ENCODE assay signal across 1 cellular context in genomic region chr22:29837780-29838598, GRCh38.
TF ChIP-seq lines count a peak whose summit lies in the region.

ASCC2 (minus strand) TSS chr22:29838274; CDS start chr22:29832325, 5,949 bp downstream.

TF ChIP-seq in HEK293, 187 proteins besides CTCF, POLR2A, EP300 and RAD21 (continued from another document and continues in another):
- TF ChIP-seq PRDM2 (tag by site-specific recombination; IDR thresholded peaks at IDR 0.05; ENCODE audit: borderline replicate concordance) (no peak), ZNF324 (tag by site-specific recombination; IDR thresholded peaks at IDR 0.05) (peak; percentile 51; the same call in 1 of the 2 replicates), ZNF211 (tag by site-specific recombination; IDR thresholded peaks at IDR 0.05; ENCODE audit: low read depth) (no peak), PRDM10 (tag by site-specific recombination; IDR thresholded peaks at IDR 0.05) (0 out of 2 replicates have a peak, but pooled peaks have one; percentile 16), ZNF350 (tag by site-specific recombination; IDR thresholded peaks at IDR 0.05) (no peak), AEBP2 (tag by site-specific recombination; IDR thresholded peaks at IDR 0.05; ENCODE audit: borderline replicate concordance) (no peak), ZSCAN16 (tag by site-specific recombination; IDR thresholded peaks at IDR 0.05) (peak; percentile 34; the same call in 1 of the 2 replicates), ZFP3 (tag by site-specific recombination; IDR thresholded peaks at IDR 0.05; ENCODE audit: low read depth) (no peak), ZNF560 (tag by site-specific recombination; IDR thresholded peaks at IDR 0.05; ENCODE audit: borderline replicate concordance) (0 out of 2 replicates have a peak, but pooled peaks have one; percentile 12), ZNF449 (tag by site-specific recombination; IDR thresholded peaks at IDR 0.05) (no peak), ZNF202 (tag by site-specific recombination; IDR thresholded peaks at IDR 0.05; ENCODE audit: borderline replicate concordance) (no peak), FEZF1 (tag by site-specific recombination; IDR thresholded peaks at IDR 0.05) (no peak), ZNF473 (tag by site-specific recombination; IDR thresholded peaks at IDR 0.05) (no peak), ZNF596 (tag by site-specific recombination; IDR thresholded peaks at IDR 0.05) (no peak), ZNF777 (tag by site-specific recombination; IDR thresholded peaks at IDR 0.05; ENCODE audit: borderline replicate concordance) (no peak), ZNF280D (tag by site-specific recombination; IDR thresholded peaks at IDR 0.05) (0 out of 2 replicates have a peak, but pooled peaks have one; percentile 65), KLF10 (tag by site-specific recombination; IDR thresholded peaks at IDR 0.05) (no peak), ZNF426 (tag by site-specific recombination; IDR thresholded peaks at IDR 0.05) (no peak), ZXDB (tag by site-specific recombination; IDR thresholded peaks at IDR 0.05) (peak; percentile 68; the same call in 1 of the 2 replicates), ZBTB11 (tag by site-specific recombination; conservative IDR thresholded peaks at IDR 0.05; ENCODE audit: low read depth) (peak; percentile 88), ZBTB8A (tag by site-specific recombination; IDR thresholded peaks at IDR 0.05) (no peak), ZNF792 (tag by site-specific recombination; IDR thresholded peaks at IDR 0.05) (no peak), ZNF677 (tag by site-specific recombination; IDR thresholded peaks at IDR 0.05) (no peak), ZBTB17 (tag by site-specific recombination; IDR thresholded peaks at IDR 0.05) (peak; percentile 69), ZNF302 (tag by site-specific recombination; IDR thresholded peaks at IDR 0.05; ENCODE audit: low read depth) (no peak), ZSCAN23 (tag by site-specific recombination; IDR thresholded peaks at IDR 0.05) (no peak), PRDM4 (tag by site-specific recombination; IDR thresholded peaks at IDR 0.05) (no peak), SETDB1 (IDR thresholded peaks at IDR 0.05; ENCODE audit: insufficient read length, low read length) (no peak), ZNF133 (tag by site-specific recombination; IDR thresholded peaks at IDR 0.05) (no peak), SP2 (tag by site-specific recombination; IDR thresholded peaks at IDR 0.05) (peak; percentile 91), ZNF521 (tag by site-specific recombination; IDR thresholded peaks at IDR 0.05) (no peak), ZSCAN30 (tag by site-specific recombination; IDR thresholded peaks at IDR 0.05) (0 out of 2 replicates have a peak, but pooled peaks have one; percentile 24), ZNF10 (tag by site-specific recombination; IDR thresholded peaks at IDR 0.05) (no peak)
